In the genomic region with DNA sequence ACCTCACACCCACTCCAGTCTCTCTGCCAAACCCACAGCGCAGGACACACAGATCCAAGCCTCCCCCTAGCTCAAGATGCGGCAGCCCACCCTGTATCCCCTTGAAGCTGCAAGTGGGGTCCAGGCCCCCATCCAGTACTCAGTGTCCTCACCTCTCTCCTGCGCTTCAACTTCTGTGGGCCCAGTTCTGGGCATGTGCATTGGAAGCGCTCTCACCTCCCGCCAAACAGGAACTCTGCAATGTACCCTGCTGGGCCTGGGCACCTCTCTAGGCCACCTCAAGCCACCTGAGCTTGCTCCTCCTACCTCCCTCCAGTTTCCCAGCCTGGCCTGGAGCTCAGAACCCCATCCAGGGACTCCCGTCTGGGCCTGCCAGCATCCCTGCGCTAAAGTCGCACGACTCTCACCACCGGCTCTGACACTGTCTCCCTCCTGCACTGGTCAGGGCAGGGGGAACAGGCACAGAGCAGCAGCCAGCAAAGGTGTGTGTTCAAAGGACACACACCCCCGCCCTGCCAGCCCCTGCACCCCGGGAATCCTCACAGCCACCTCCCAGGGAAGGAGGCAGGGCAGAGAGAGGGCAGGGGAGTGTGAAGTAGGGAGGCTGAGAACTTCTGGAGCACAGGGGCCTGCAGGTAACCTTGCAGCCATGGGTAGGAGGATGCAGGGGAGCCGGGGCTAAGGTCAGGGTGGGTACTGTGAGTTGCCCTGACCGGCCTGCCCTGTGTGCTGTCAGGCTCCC, we compare ENCODE assay signal across 1 cellular context.
TF ChIP-seq lines count a peak whose summit lies in the region.

No MANE protein-coding gene starts in this region.

TF ChIP-seq in GM23338, 12 proteins besides CTCF, POLR2A, EP300 and RAD21 (continued from another document):
- TF ChIP-seq, protein P1, sequence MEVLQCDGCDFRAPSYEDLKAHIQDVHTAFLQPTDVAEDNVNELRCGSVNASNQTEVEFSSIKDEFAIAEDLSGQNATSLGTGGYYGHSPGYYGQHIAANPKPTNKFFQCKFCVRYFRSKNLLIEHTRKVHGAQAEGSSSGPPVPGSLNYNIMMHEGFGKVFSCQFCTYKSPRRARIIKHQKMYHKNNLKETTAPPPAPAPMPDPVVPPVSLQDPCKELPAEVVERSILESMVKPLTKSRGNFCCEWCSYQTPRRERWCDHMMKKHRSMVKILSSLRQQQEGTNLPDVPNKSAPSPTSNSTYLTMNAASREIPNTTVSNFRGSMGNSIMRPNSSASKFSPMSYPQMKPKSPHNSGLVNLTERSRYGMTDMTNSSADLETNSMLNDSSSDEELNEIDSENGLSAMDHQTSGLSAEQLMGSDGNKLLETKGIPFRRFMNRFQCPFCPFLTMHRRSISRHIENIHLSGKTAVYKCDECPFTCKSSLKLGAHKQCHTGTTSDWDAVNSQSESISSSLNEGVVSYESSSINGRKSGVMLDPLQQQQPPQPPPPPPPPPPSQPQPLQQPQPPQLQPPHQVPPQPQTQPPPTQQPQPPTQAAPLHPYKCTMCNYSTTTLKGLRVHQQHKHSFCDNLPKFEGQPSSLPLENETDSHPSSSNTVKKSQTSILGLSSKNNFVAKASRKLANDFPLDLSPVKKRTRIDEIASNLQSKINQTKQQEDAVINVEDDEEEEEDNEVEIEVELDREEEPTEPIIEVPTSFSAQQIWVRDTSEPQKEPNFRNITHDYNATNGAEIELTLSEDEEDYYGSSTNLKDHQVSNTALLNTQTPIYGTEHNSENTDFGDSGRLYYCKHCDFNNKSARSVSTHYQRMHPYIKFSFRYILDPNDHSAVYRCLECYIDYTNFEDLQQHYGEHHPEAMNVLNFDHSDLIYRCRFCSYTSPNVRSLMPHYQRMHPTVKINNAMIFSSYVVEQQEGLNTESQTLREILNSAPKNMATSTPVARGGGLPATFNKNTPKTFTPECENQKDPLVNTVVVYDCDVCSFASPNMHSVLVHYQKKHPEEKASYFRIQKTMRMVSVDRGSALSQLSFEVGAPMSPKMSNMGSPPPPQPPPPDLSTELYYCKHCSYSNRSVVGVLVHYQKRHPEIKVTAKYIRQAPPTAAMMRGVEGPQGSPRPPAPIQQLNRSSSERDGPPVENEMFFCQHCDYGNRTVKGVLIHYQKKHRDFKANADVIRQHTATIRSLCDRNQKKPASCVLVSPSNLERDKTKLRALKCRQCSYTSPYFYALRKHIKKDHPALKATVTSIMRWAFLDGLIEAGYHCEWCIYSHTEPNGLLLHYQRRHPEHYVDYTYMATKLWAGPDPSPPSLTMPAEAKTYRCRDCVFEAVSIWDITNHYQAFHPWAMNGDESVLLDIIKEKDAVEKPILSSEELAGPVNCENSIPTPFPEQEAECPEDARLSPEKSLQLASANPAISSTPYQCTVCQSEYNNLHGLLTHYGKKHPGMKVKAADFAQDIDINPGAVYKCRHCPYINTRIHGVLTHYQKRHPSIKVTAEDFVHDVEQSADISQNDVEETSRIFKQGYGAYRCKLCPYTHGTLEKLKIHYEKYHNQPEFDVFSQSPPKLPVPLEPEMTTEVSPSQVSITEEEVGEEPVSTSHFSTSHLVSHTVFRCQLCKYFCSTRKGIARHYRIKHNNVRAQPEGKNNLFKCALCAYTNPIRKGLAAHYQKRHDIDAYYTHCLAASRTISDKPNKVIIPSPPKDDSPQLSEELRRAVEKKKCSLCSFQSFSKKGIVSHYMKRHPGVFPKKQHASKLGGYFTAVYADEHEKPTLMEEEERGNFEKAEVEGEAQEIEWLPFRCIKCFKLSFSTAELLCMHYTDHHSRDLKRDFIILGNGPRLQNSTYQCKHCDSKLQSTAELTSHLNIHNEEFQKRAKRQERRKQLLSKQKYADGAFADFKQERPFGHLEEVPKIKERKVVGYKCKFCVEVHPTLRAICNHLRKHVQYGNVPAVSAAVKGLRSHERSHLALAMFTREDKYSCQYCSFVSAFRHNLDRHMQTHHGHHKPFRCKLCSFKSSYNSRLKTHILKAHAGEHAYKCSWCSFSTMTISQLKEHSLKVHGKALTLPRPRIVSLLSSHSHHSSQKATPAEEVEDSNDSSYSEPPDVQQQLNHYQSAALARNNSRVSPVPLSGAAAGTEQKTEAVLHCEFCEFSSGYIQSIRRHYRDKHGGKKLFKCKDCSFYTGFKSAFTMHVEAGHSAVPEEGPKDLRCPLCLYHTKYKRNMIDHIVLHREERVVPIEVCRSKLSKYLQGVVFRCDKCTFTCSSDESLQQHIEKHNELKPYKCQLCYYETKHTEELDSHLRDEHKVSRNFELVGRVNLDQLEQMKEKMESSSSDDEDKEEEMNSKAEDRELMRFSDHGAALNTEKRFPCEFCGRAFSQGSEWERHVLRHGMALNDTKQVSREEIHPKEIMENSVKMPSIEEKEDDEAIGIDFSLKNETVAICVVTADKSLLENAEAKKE (CRISPR knock-in tag; IDR thresholded peaks at IDR 0.05), result no peak
- no peak for TF ChIP-seq NANOG (IDR thresholded peaks at IDR 0.05; ENCODE audit: borderline replicate concordance)
- no peak for TF ChIP-seq ZNF331 (CRISPR knock-in tag; IDR thresholded peaks at IDR 0.05; ENCODE audit: low read depth)
- no peak for TF ChIP-seq STAT1 (IDR thresholded peaks at IDR 0.05; ENCODE audit: unreplicated experiment)
